ENCODE assay signal across 30 cellular contexts in the genomic region with DNA sequence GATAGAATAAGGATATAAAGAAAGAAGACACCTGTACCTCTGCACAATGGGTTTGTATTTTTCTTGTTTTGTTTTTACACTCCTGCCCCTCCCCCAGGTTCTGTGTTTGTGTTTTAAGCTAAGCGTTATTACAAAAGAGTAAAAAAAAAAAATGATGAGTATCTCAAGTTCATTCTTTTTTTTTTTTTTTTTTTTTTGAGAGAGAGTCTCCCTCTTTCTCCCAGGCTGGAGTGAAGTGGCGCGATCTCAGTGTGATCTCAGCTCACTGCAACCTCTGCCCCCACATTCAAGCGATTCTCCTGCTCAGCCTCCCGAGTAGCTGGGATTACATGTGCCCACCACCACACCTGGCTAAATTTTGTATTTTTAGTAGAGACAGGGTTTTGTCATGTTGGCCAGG.
"Had no signal": no experiment of that assay in that cellular context is flagged by ENCODE, and none has a peak within 500 bp of the region (broad histone marks: within the 10 kb centered on the region; RNA-seq: fewer than 3 reads in every experiment).

No MANE protein-coding gene starts in this region.

- H3K4me3 Mint-ChIP-seq: activated CD4-positive, alpha-beta memory T cell treated with anti-CD3 and anti-CD28 coated beads, Interleukin-2, amount 10 ng/mL, durations not matched to agents 7 days and 5 days; activated CD8-positive, alpha-beta memory T cell treated with anti-CD3 and anti-CD28 coated beads, Interleukin-2, amount 10 ng/mL, durations not matched to agents 7 days and 5 days; activated naive CD4-positive, alpha-beta T cell treated with anti-CD3 and anti-CD28 coated beads, Interleukin-2, amount 10 ng/mL, durations not matched to agents 7 days and 5 days; activated naive CD8-positive, alpha-beta T cell; activated naive CD8-positive, alpha-beta T cell treated with anti-CD3 and anti-CD28 coated beads, Interleukin-2, amount 50 U/mL, for 24 hours; IgD-negative memory B cell had no signal

- H3K27ac Mint-ChIP-seq: activated CD4-positive, alpha-beta memory T cell treated with anti-CD3 and anti-CD28 coated beads, Interleukin-2, amount 10 ng/mL, durations not matched to agents 7 days and 5 days; activated CD8-positive, alpha-beta memory T cell treated with anti-CD3 and anti-CD28 coated beads, Interleukin-2, amount 10 ng/mL, durations not matched to agents 7 days and 5 days; activated naive CD4-positive, alpha-beta T cell treated with anti-CD3 and anti-CD28 coated beads, Interleukin-2, amount 10 ng/mL, durations not matched to agents 7 days and 5 days; activated naive CD8-positive, alpha-beta T cell; activated naive CD8-positive, alpha-beta T cell treated with anti-CD3 and anti-CD28 coated beads, Interleukin-2, amount 50 U/mL, for 24 hours; IgD-negative memory B cell had no signal

- H3K4me1 Mint-ChIP-seq: activated CD4-positive, alpha-beta memory T cell treated with anti-CD3 and anti-CD28 coated beads, Interleukin-2, amount 10 ng/mL, durations not matched to agents 7 days and 5 days; activated CD8-positive, alpha-beta memory T cell treated with anti-CD3 and anti-CD28 coated beads, Interleukin-2, amount 10 ng/mL, durations not matched to agents 7 days and 5 days; activated naive CD4-positive, alpha-beta T cell treated with anti-CD3 and anti-CD28 coated beads, Interleukin-2, amount 10 ng/mL, durations not matched to agents 7 days and 5 days; IgD-negative memory B cell had no signal

- H3K27ac ChIP-seq: SK-N-MC, WERI-Rb-1 had no signal

- H3K36me3 ChIP-seq: WERI-Rb-1 had no signal

- H3K9me3 Mint-ChIP-seq: activated CD4-positive, alpha-beta memory T cell treated with anti-CD3 and anti-CD28 coated beads, Interleukin-2, amount 10 ng/mL, durations not matched to agents 7 days and 5 days; activated naive CD4-positive, alpha-beta T cell treated with anti-CD3 and anti-CD28 coated beads, Interleukin-2, amount 10 ng/mL, durations not matched to agents 7 days and 5 days had no signal

- DNase-seq: activated CD4-positive, alpha-beta memory T cell treated with anti-CD3 and anti-CD28 coated beads, Interleukin-2, amount 10 ng/mL, durations not matched to agents 7 days and 5 days; activated CD4-positive, alpha-beta T cell treated with anti-CD3 and anti-CD28 coated beads for 1 hour; activated CD4-positive, alpha-beta T cell treated with anti-CD3 and anti-CD28 coated beads for 48 hours; activated CD4-positive, CD25-positive, alpha-beta regulatory T cell; activated CD8-positive, alpha-beta memory T cell treated with anti-CD3 and anti-CD28 coated beads for 24 hours; activated CD8-positive, alpha-beta memory T cell treated with anti-CD3 and anti-CD28 coated beads, Interleukin-2, amount 10 ng/mL, durations not matched to agents 7 days and 5 days; activated CD8-positive, alpha-beta memory T cell treated with anti-CD3 and anti-CD28 coated beads, Interleukin-2, amount 50 U/mL, for 48 hours; activated effector memory CD4-positive, alpha-beta T cell treated with Interleukin-2 at 50 U/mL for 16 hours; activated naive CD4-positive, alpha-beta T cell treated with anti-CD3 and anti-CD28 coated beads, Interleukin-2, amount 10 ng/mL, durations not matched to agents 7 days and 5 days; activated naive CD8-positive, alpha-beta T cell treated with anti-CD3 and anti-CD28 coated beads, Interleukin-2, amount 50 U/mL, for 24 hours; activated T-cell treated with anti-CD3 and anti-CD28 coated beads, Interleukin-2, amount 50 U/mL, for 48 hours; aorta; caudate nucleus; Karpas-422; KBM-7; NCI-H1105 treated with DMSO at 0.1 percent for 48 hours; NCI-H1436; NCI-H1694; NCI-H1930; NCI-H2081 treated with DMSO at 0.1 percent for 48 hours; NCI-H345; NCI-H526; NCI-H748 treated with DMSO at 0.1 percent for 48 hours; NK-92 treated with Interleukin-12 subunit alpha and Interleukin-12 subunit beta, amount 100 ng/mL, for 24 hours; OCI-M1; Right ventricle myocardium superior; WERI-Rb-1 had no signal

- H3K4me3 ChIP-seq: SK-N-MC had no signal

- ATAC-seq: activated CD8-positive, alpha-beta memory T cell treated with anti-CD3 and anti-CD28 coated beads, Interleukin-2, amount 10 ng/mL, durations not matched to agents 7 days and 5 days; activated naive CD8-positive, alpha-beta T cell treated with anti-CD3 and anti-CD28 coated beads, Interleukin-2, amount 50 U/mL, for 24 hours had no signal

- H3K36me3 Mint-ChIP-seq: activated CD8-positive, alpha-beta memory T cell treated with anti-CD3 and anti-CD28 coated beads, Interleukin-2, amount 10 ng/mL, durations not matched to agents 7 days and 5 days; activated naive CD4-positive, alpha-beta T cell treated with anti-CD3 and anti-CD28 coated beads, Interleukin-2, amount 10 ng/mL, durations not matched to agents 7 days and 5 days; activated naive CD8-positive, alpha-beta T cell; IgD-negative memory B cell had no signal

- H3K27me3 Mint-ChIP-seq: IgD-negative memory B cell had no signal
